20 cellular contexts compared by ENCODE assay signal in genomic region chr6:152305672-152306071, GRCh38.
DNase-seq lines count a peak whose midpoint lies in the region; TF ChIP-seq lines count a peak whose summit lies in the region.
"Had no signal": no experiment of that assay in that cellular context is flagged by ENCODE, and none has a peak within 500 bp of the region (broad histone marks: within the 10 kb centered on the region; RNA-seq: fewer than 3 reads in every experiment).

No MANE protein-coding gene starts in this region.

- no peaks in the 10 kb centered on the region for H3K27me3 ChIP-seq in left ventricle myocardium inferior (ENCODE audit: low read depth)
- no peaks in the 10 kb centered on the region for H3K27me3 ChIP-seq in esophagus muscularis mucosa
- H3K27me3 ChIP-seq: Peyer's patch had no signal

- H3K4me1 ChIP-seq in left ventricle myocardium inferior = peaks cover 22% of the 10 kb centered on the region
- peaks cover 3 to 19% (median 11%) of the 10 kb centered on the region in 4 donors for H3K4me1 ChIP-seq in esophagus muscularis mucosa

- TF ChIP-seq EP300 in esophagus muscularis mucosa (IDR thresholded peaks at IDR 0.05) = no peak

- intact Hi-C loops in left ventricle myocardium inferior (cut with micrococcal nuclease) (no loop called here), cardiac septum (cut with DNase I) (no loop called here), esophagus muscularis mucosa (cut with DNase I) (no loop called here)

- H3K27ac ChIP-seq in left ventricle myocardium inferior (replicated peaks) (peak overlapping the region; percentile 53), esophagus muscularis mucosa (replicated peaks in 1 of 4) (peak overlapping the region in 3 of 4 donors; percentile 1 to 29 (median 2))
- H3K27ac ChIP-seq: HL-60, Peyer's patch, SK-N-MC had no signal

- TF ChIP-seq CTCF in left ventricle myocardium inferior (IDR thresholded peaks at IDR 0.05; ENCODE audit: borderline replicate concordance) (no peak), esophagus muscularis mucosa (IDR thresholded peaks at IDR 0.05) (no peak)

- no peak for TF ChIP-seq POLR2A in esophagus muscularis mucosa (IDR thresholded peaks at IDR 0.05; ENCODE audit: low read depth)

- WGBS in esophagus muscularis mucosa = 37% methylated on average over 1 of the region's 1 CpG

- H3K36me3 ChIP-seq in left ventricle myocardium inferior = peaks cover 77% of the 10 kb centered on the region
- peaks cover 32 to 79% (median 47%) of the 10 kb centered on the region in 4 donors for H3K36me3 ChIP-seq in esophagus muscularis mucosa
- H3K36me3 ChIP-seq: HAP-1 had no signal

- DNase-seq in left ventricle myocardium inferior = no peak
- no peak for DNase-seq in cardiac septum (ENCODE audit: low spot score)
- no peak for DNase-seq in esophagus muscularis mucosa (ENCODE audit: extremely low spot score)
- DNase-seq in lung microvascular endothelial cell (ENCODE audit: low read depth in 2 of 2) = peak; percentile 67 to 70
- DNase-seq in NOMO-1 treated with dmso at 0.1 percent for 144 hours (lab: John Stamatoyannopoulos, UW; ENCODE audit: unreplicated experiment) = no peak
- no peak for DNase-seq in activated CD8-positive, alpha-beta memory T cell treated with anti-CD3 and anti-CD28 coated beads, Interleukin-2, amount 50 U/mL, for 4 hours
- DNase-seq in cortex of kidney (lab: John Stamatoyannopoulos, UW) = no peak
- DNase-seq in NCI-H82 treated with DMSO at 0.1 percent for 48 hours (lab: John Stamatoyannopoulos, UW; ENCODE audit: unreplicated experiment) = no peak
- DNase-seq: 8988T; Calu3; CD4-positive, alpha-beta memory T cell; MV-4-11; NCI-H1417 treated with DMSO at 0.1 percent for 48 hours; NCI-H1930; NCI-H446; NCI-H69; Peyer's patch had no signal

- H3K4me3 ChIP-seq in left ventricle myocardium inferior (no peak overlapping the region), esophagus muscularis mucosa (no peak overlapping the region)
- H3K4me3 ChIP-seq: HAP-1, Peyer's patch, SK-N-MC had no signal

- no peaks in the 10 kb centered on the region for H3K9me3 ChIP-seq in left ventricle myocardium inferior (replicated peaks)
- H3K9me3 ChIP-seq in esophagus muscularis mucosa = no peaks in the 10 kb centered on the region
- H3K9me3 ChIP-seq: HAP-1, Peyer's patch had no signal

Comparison
In these comparisons a context has a peak if more than half of its experiments do, and no peak if none do; other contexts are left out.
1. DNase-seq: peak in lung microvascular endothelial cell (2 of 2); none in left ventricle myocardium inferior (single experiment), cardiac septum (single experiment), esophagus muscularis mucosa (single experiment), NOMO-1 treated with dmso at 0.1 percent for 144 hours (single experiment), activated CD8-positive, alpha-beta memory T cell treated with anti-CD3 and anti-CD28 coated beads, Interleukin-2, amount 50 U/mL, for 4 hours (single experiment), cortex of kidney (single experiment) and NCI-H82 treated with DMSO at 0.1 percent for 48 hours (single experiment).